Comparison of ENCODE assay signal across 13 cellular contexts in genomic region chr11:47235163-47235562, GRCh38. TPM values are rescaled to one million over a fixed set of nuclear protein-coding genes. Genes with fewer than 3 reads are reported as not detected.
DNase-seq lines count a peak whose midpoint lies in the region; ATAC-seq, FAIRE-seq and TF ChIP-seq lines count a peak whose summit lies in the region.
"Had no signal": no experiment of that assay in that cellular context is flagged by ENCODE, and none has a peak within 500 bp of the region (broad histone marks: within the 10 kb centered on the region; RNA-seq: fewer than 3 reads in every experiment).

No MANE protein-coding gene starts in this region.

- FAIRE-seq in A549 (lab: Jason Lieb, UNC) = no peak
- FAIRE-seq: bronchial epithelial cell had no signal

- peak overlapping the region; percentile 79 for H3K4me2 ChIP-seq in A549

- intact Hi-C loops in Caco-2 (cut with micrococcal nuclease; ENCODE audit: unreplicated experiment) (no loop called here), right lobe of liver (cut with DNase I) (no loop called here)

- DNase-seq in A549 (ENCODE audit: low read depth in 1 of 2, low spot score in 1 of 2) (no peak), Caco-2 (no peak), right lobe of liver (peak in 1 of 3 donors; percentile 45), MV-4-11 (lab: John Stamatoyannopoulos, UW) (no peak), iPS-NIHi11 (ENCODE audit: low spot score) (no peak), GM10248 (ENCODE audit: extremely low spot score) (no peak)
- DNase-seq: erythroblast, hypothalamus had no signal

- 74% methylated on average over 12 of the region's 12 CpGs for WGBS in A549 (ENCODE audit: missing lambda C conversion rate)
- WGBS in right lobe of liver (ENCODE audit: insufficient coverage, low coverage, low lambda C conversion rate, missing lambda C conversion rate) = 85% methylated on average over 4 of the region's 12 CpGs

- POLR2A ChIA-PET in A549 (lab: Yijun Ruan, JAX) = interaction anchor here (0.6 to 3.6 kb wide), 8 partner anchors 7 to 426 kb away, joined by 3 to 50 read pairs (median 6); partner anchors contain the start of genes ACP2 and DDB2
- POLR2A ChIA-PET in Caco-2 (lab: Charles Lee) = interaction anchor here (1.6 to 2.9 kb wide), 2 partner anchors 20 to 48 kb away, joined by 6 to 18 read pairs; partner anchors contain the start of gene DDB2
- POLR2A ChIA-PET in GM10248 (lab: Yijun Ruan, JAX) = interaction anchor here (2.1 kb wide), 1 partner anchor 14 kb away, joined by 7 read pairs; the partner anchor contains the start of gene ACP2

- BruUV-seq in Caco-2 (replicated peaks; lab: Mats Ljungman, UMichigan) = no TSS peak

- H3K4me3 ChIP-seq in A549 = peak overlapping the region; percentile 21; the same call in 2 of the 3 replicates
- H3K4me3 ChIP-seq in Caco-2 (ENCODE audit: low read depth, low read length) = no peak overlapping the region
- no peak overlapping the region for H3K4me3 ChIP-seq in right lobe of liver
- H3K4me3 ChIP-seq: lower lobe of right lung had no signal

- H3K4me1 ChIP-seq in A549 = peaks cover 46% of the 10 kb centered on the region
- H3K4me1 ChIP-seq in Caco-2 = peaks cover 19% of the 10 kb centered on the region
- H3K4me1 ChIP-seq in right lobe of liver = peaks cover 0 to 23% (median 6%) of the 10 kb centered on the region in 4 donors
- H3K4me1 ChIP-seq: parathyroid adenoma had no signal

- TF ChIP-seq RAD21 in A549 (conservative IDR thresholded peaks at IDR 0.05 in 1 of 2, IDR thresholded peaks at IDR 0.05 in 1 of 2) = no peak

- H3K27ac ChIP-seq in A549 = peak overlapping the region; percentile 79 to 89
- peak overlapping the region in 2 of 3 donors; percentile 37 to 83 for H3K27ac ChIP-seq in right lobe of liver
- H3K27ac ChIP-seq: parathyroid adenoma had no signal

- no peaks in the 10 kb centered on the region for H3K9me3 ChIP-seq in A549
- H3K9me3 ChIP-seq in Caco-2 = no peaks in the 10 kb centered on the region
- H3K9me3 ChIP-seq in right lobe of liver = no peaks in the 10 kb centered on the region
- H3K9me3 ChIP-seq: lower lobe of right lung had no signal

- H3K27ac Mint-ChIP-seq in Caco-2 (ENCODE audit: unreplicated experiment) = peak overlapping the region; percentile 47
- peak overlapping the region; percentile 93 for H3K27ac Mint-ChIP-seq in activated naive CD8-positive, alpha-beta T cell

- no peak for TF ChIP-seq POLR2A in A549 (IDR thresholded peaks at IDR 0.05; ENCODE audit: low read length)
- TF ChIP-seq POLR2A in right lobe of liver (IDR thresholded peaks at IDR 0.05) = no peak

- no peak for TF ChIP-seq EP300 in A549 (IDR thresholded peaks at IDR 0.05)

- peak in 1 of 2 experiments; percentile 14; a peak in 3 of 6 replicates for ATAC-seq in A549
- no peak for ATAC-seq in right lobe of liver
- no peak for ATAC-seq in HG03378 (IDR thresholded peaks at IDR 0.05; ENCODE audit: unreplicated experiment)

- TF ChIP-seq CTCF in A549 (IDR thresholded peaks at IDR 0.05) = no peak
- no peak for TF ChIP-seq CTCF in Caco-2 (IDR thresholded peaks at IDR 0.05; ENCODE audit: insufficient read depth in 1 of 2, low read depth in 1 of 2, low read length in 1 of 2, severe bottlenecking in 1 of 2, unreplicated experiment in 1 of 2)
- TF ChIP-seq CTCF in right lobe of liver (IDR thresholded peaks at IDR 0.05) = no peak
- TF ChIP-seq CTCF in GM10248 (IDR thresholded peaks at IDR 0.05; ENCODE audit: control extremely low read depth, extremely low read depth, low read depth, missing control alignments) = no peak

- no peaks in the 10 kb centered on the region for H3K27me3 Mint-ChIP-seq in Caco-2 (ENCODE audit: insufficient read depth, unreplicated experiment)
- H3K27me3 Mint-ChIP-seq in activated naive CD8-positive, alpha-beta T cell = no peaks in the 10 kb centered on the region

- H3K36me3 ChIP-seq in Caco-2 (ENCODE audit: control insufficient read depth, insufficient read depth, low read length) (peaks cover 1% of the 10 kb centered on the region; the same call in 1 of the 2 replicates), right lobe of liver (peaks cover 2 to 11% (median 7%) of the 10 kb centered on the region in 4 donors)

- CTCF ChIA-PET in A549 (lab: Yijun Ruan, JAX) = interaction anchor here (0.6 to 8.8 kb wide), 16 partner anchors 9 to 177 kb away, joined by 3 to 101 read pairs (median 12); partner anchors contain the start of genes ACP2, ARFGAP2, DDB2 and NR1H3
- CTCF ChIA-PET in Caco-2 (lab: Charles Lee) = interaction anchor here (1.9 to 2.5 kb wide), 4 partner anchors 13 to 56 kb away, joined by 4 to 28 read pairs (median 7); partner anchors contain the start of genes ACP2 and NR1H3
- CTCF ChIA-PET in GM10248 (lab: Yijun Ruan, JAX) = interaction anchor here (0.8 to 6.9 kb wide), 10 partner anchors 13 to 360 kb away, joined by 3 to 28 read pairs (median 3); partner anchors contain the start of genes ACP2, DDB2 and MADD

- H3K4me1 Mint-ChIP-seq in Caco-2 (ENCODE audit: low read depth, unreplicated experiment) = peaks cover 12% of the 10 kb centered on the region
- peaks cover 30% of the 10 kb centered on the region for H3K4me1 Mint-ChIP-seq in activated naive CD8-positive, alpha-beta T cell (ENCODE audit: low read depth)

- no peaks in the 10 kb centered on the region for H3K9me3 Mint-ChIP-seq in Caco-2 (ENCODE audit: unreplicated experiment)
- H3K9me3 Mint-ChIP-seq in activated naive CD8-positive, alpha-beta T cell (ENCODE audit: low read depth) = no peaks in the 10 kb centered on the region

- no peak overlapping the region for H3K4me3 Mint-ChIP-seq in Caco-2 (ENCODE audit: unreplicated experiment)
- H3K4me3 Mint-ChIP-seq in activated naive CD8-positive, alpha-beta T cell = peak overlapping the region; percentile 77

- H3K27me3 ChIP-seq in Caco-2 (replicated peaks; ENCODE audit: control insufficient read depth, insufficient read depth, low read length) (no peaks in the 10 kb centered on the region), right lobe of liver (no peaks in the 10 kb centered on the region)

- peaks cover 32% of the 10 kb centered on the region for H3K36me3 Mint-ChIP-seq in Caco-2 (ENCODE audit: insufficient read depth, unreplicated experiment)
- H3K36me3 Mint-ChIP-seq in activated naive CD8-positive, alpha-beta T cell = peaks cover 8% of the 10 kb centered on the region

TF ChIP-seq in A549, 52 proteins besides CTCF, POLR2A, EP300 and RAD21 (continues in another document):
- TF ChIP-seq GATA3 (IDR thresholded peaks at IDR 0.05; ENCODE audit: borderline replicate concordance) (no peak), ESRRA (IDR thresholded peaks at IDR 0.05; ENCODE audit: borderline replicate concordance, low read length) (no peak), BHLHE40 (IDR thresholded peaks at IDR 0.05; ENCODE audit: low read depth, low read length) (no peak), TP53 (CRISPR knock-in tag; IDR thresholded peaks at IDR 0.05) (no peak), JUN (IDR thresholded peaks at IDR 0.05) (no peak), FOSL2 (IDR thresholded peaks at IDR 0.05) (no peak), FOSL2 (CRISPR knock-in tag; IDR thresholded peaks at IDR 0.05) (no peak), ZC3H11A (IDR thresholded peaks at IDR 0.05) (no peak)

RNA-seq across cellular contexts. Expression of gene ACP2, which starts 13.5 kb away (rescaled TPM):
- polyA plus RNA-seq in A549 (2011; rRNA removed) (13.6 and 17.7 TPM in 2 replicates), A549 (2017; fragmentation: RNase III; extraction: RNeasy Plus Mini Kit Qiagen cat#74134 plus additional on column Dnase treatment) (17.5 to 19.8 TPM (median 19.7 TPM) in 3 replicates)
- 13.2 and 16.7 TPM in 2 replicates for polyA plus RNA-seq in A549 (2012; cell fraction: cytosol; rRNA removed)
- 41.3 and 54.2 TPM in 2 replicates for polyA plus RNA-seq in A549 (2012; cell fraction: nucleus; rRNA removed)
- polyA minus RNA-seq in A549 (2011; rRNA and poly(A)+ RNA removed) = 31.5 and 32.3 TPM in 2 replicates
- total RNA-seq in Caco-2 (2022) (44.7 and 48.2 TPM in 2 replicates), right lobe of liver (100 to 1,000 TPM in 2 of 6 experiments, 10 to 100 TPM in 4; 53.3 to 173 (median 64.1) TPM)

RNA-seq across cellular contexts. Expression of gene DDB2, which starts 20.4 kb away (rescaled TPM):
- polyA plus RNA-seq in A549 (2011; rRNA removed) = 96.2 and 103 TPM in 2 replicates
- 72.0 and 73.6 TPM in 2 replicates for polyA plus RNA-seq in A549 (2012; cell fraction: cytosol; rRNA removed)
- 108 and 145 TPM in 2 replicates for polyA plus RNA-seq in A549 (2012; cell fraction: nucleus; rRNA removed)
- 95.4 to 106 TPM (median 96.9 TPM) in 3 replicates for polyA plus RNA-seq in A549 (2017; fragmentation: RNase III; extraction: RNeasy Plus Mini Kit Qiagen cat#74134 plus additional on column Dnase treatment)
- 71.0 and 73.0 TPM in 2 replicates for polyA minus RNA-seq in A549 (2011; rRNA and poly(A)+ RNA removed)
- total RNA-seq in Caco-2 (2022) = 42.2 and 43.7 TPM in 2 replicates
- 10 to 100 TPM; 13.1 to 24.2 (median 13.8) TPM for total RNA-seq in right lobe of liver

RNA-seq across cellular contexts. Expression of gene NR1H3, which starts 22.6 kb away (rescaled TPM):
- 18.7 and 28.6 TPM in 2 replicates for polyA plus RNA-seq in A549 (2011; rRNA removed)
- polyA plus RNA-seq in A549 (2012; cell fraction: cytosol; rRNA removed) = 22.5 and 24.9 TPM in 2 replicates
- 34.0 and 37.3 TPM in 2 replicates for polyA plus RNA-seq in A549 (2012; cell fraction: nucleus; rRNA removed)
- polyA plus RNA-seq in A549 (2017; fragmentation: RNase III; extraction: RNeasy Plus Mini Kit Qiagen cat#74134 plus additional on column Dnase treatment) = 10.6 to 18.4 TPM (median 14.5 TPM) in 3 replicates
- 36.7 and 43.1 TPM in 2 replicates for polyA minus RNA-seq in A549 (2011; rRNA and poly(A)+ RNA removed)
- total RNA-seq in Caco-2 (2022) = 40.8 and 44.8 TPM in 2 replicates
- total RNA-seq in right lobe of liver = 10 to 100 TPM; 61.5 to 82.9 (median 67.3) TPM

RNA-seq across cellular contexts. Expression of gene MADD, which starts 34.8 kb away (rescaled TPM):
- polyA plus RNA-seq in A549 (2011; rRNA removed) = 16.7 and 46.2 TPM in 2 replicates
- polyA plus RNA-seq in A549 (2012; cell fraction: cytosol; rRNA removed) = 17.1 and 17.4 TPM in 2 replicates
- polyA plus RNA-seq in A549 (2012; cell fraction: nucleus; rRNA removed) = 51.1 and 76.1 TPM in 2 replicates
- 22.4 to 25.2 TPM (median 24.0 TPM) in 3 replicates for polyA plus RNA-seq in A549 (2017; fragmentation: RNase III; extraction: RNeasy Plus Mini Kit Qiagen cat#74134 plus additional on column Dnase treatment)
- polyA minus RNA-seq in A549 (2011; rRNA and poly(A)+ RNA removed) = 62.9 and 69.4 TPM in 2 replicates
- total RNA-seq in Caco-2 (2022) = 63.8 and 65.9 TPM in 2 replicates
- 10 to 100 TPM; 15.2 to 21.3 (median 16.8) TPM for total RNA-seq in right lobe of liver

RNA-seq across cellular contexts. Expression of gene PACSIN3, which starts 48.9 kb away (rescaled TPM):
- polyA plus RNA-seq in A549 (2011; rRNA removed) (15.8 and 16.5 TPM in 2 replicates), A549 (2017; fragmentation: RNase III; extraction: RNeasy Plus Mini Kit Qiagen cat#74134 plus additional on column Dnase treatment) (32.9 to 35.7 TPM (median 35.3 TPM) in 3 replicates)
- polyA plus RNA-seq in A549 (2012; cell fraction: cytosol; rRNA removed) = 36.2 and 40.9 TPM in 2 replicates
- polyA plus RNA-seq in A549 (2012; cell fraction: nucleus; rRNA removed) = 35.4 and 35.9 TPM in 2 replicates
- 12.0 and 17.2 TPM in 2 replicates for polyA minus RNA-seq in A549 (2011; rRNA and poly(A)+ RNA removed)
- total RNA-seq in Caco-2 (2022) (72.8 and 76.7 TPM in 2 replicates), right lobe of liver (10 to 100 TPM in 5 of 6 experiments, 1 to 10 TPM in 1; 9.6 to 31.1 (median 25.0) TPM)
